Comparison of ENCODE assay signal across 10 cellular contexts in the genomic region with DNA sequence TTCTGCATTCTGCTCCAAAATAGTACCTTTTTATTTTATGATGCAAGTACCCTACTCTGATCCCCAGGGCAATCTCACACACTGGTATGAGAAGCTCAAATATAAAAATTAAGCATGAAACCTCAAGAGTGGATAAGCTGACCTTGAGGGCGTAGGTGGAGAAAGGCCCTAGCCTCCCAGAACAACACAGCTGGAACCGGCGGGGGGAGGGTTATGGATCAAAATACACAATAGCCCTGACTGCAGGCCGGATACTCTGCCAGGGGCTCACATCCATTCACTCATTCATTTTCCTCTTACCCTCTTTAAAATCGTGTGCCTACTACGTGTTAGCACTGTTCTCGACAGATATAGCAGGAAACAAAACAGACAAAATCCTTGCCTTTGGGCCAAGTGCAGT. TPM values are rescaled to one million over a fixed set of nuclear protein-coding genes. Genes with fewer than 3 reads are reported as not detected.
DNase-seq lines count a peak whose midpoint lies in the region; ATAC-seq and TF ChIP-seq lines count a peak whose summit lies in the region.
"Had no signal": no experiment of that assay in that cellular context is flagged by ENCODE, and none has a peak within 500 bp of the region (broad histone marks: within the 10 kb centered on the region; RNA-seq: fewer than 3 reads in every experiment).

No MANE protein-coding gene starts in this region.

- peaks cover 3% of the 10 kb centered on the region for H3K36me3 ChIP-seq in CD4-positive, CD25-positive, alpha-beta regulatory T cell (ENCODE audit: control insufficient read depth, insufficient read depth, low read length)
- H3K36me3 ChIP-seq in neutrophil, result no peaks in the 10 kb centered on the region

- no peaks in the 10 kb centered on the region for H3K27me3 Mint-ChIP-seq in CD4-positive, CD25-positive, alpha-beta regulatory T cell
- peaks cover 10% of the 10 kb centered on the region for H3K27me3 Mint-ChIP-seq in endothelial cell (ENCODE audit: unreplicated experiment)

- H3K4me1 Mint-ChIP-seq in CD4-positive, CD25-positive, alpha-beta regulatory T cell, result peaks cover 15 to 78% (median 44%) of the 10 kb centered on the region in 4 donors
- H3K4me1 Mint-ChIP-seq in endothelial cell (ENCODE audit: unreplicated experiment), result peaks cover 91% of the 10 kb centered on the region

- no peaks in the 10 kb centered on the region for H3K27me3 ChIP-seq in CD4-positive, CD25-positive, alpha-beta regulatory T cell (ENCODE audit: control insufficient read depth, insufficient read depth, low read length)
- no peaks in the 10 kb centered on the region for H3K27me3 ChIP-seq in neutrophil

- DNase-seq in CD4-positive, CD25-positive, alpha-beta regulatory T cell, result no peak
- DNase-seq in endothelial cell (ENCODE audit: low spot score), result peak; percentile 52
- DNase-seq in SHP77 treated with DMSO at 0.1 percent for 48 hours (lab: John Stamatoyannopoulos, UW), result no peak
- DNase-seq in COR-L47 (lab: John Stamatoyannopoulos, UW), result no peak
- DNase-seq: stimulated activated CD8-positive, alpha-beta memory T cell treated with anti-CD3 and anti-CD28 coated beads, Interleukin-4, amount 100 ng/mL, for 48 hours had no signal

- H3K9me3 Mint-ChIP-seq in CD4-positive, CD25-positive, alpha-beta regulatory T cell, result peaks cover 0 to under 1% (median 0%) of the 10 kb centered on the region in 7 donors
- H3K9me3 Mint-ChIP-seq in endothelial cell (ENCODE audit: unreplicated experiment), result no peaks in the 10 kb centered on the region

- H3K27ac Mint-ChIP-seq in CD4-positive, CD25-positive, alpha-beta regulatory T cell, result peak overlapping the region in 2 of 3 donors; percentile 56 to 95
- H3K27ac Mint-ChIP-seq in endothelial cell (ENCODE audit: unreplicated experiment), result peak overlapping the region; percentile 96

- no peak overlapping the region for H3K27ac ChIP-seq in CD4-positive, CD25-positive, alpha-beta regulatory T cell (ENCODE audit: insufficient read depth, low read length, poor library complexity, severe bottlenecking)
- peak overlapping the region; percentile 98 for H3K27ac ChIP-seq in neutrophil
- H3K27ac ChIP-seq: KMS-11 had no signal

- peaks cover 2% of the 10 kb centered on the region for H3K36me3 Mint-ChIP-seq in CD4-positive, CD25-positive, alpha-beta regulatory T cell
- peaks cover 9% of the 10 kb centered on the region for H3K36me3 Mint-ChIP-seq in endothelial cell (ENCODE audit: low read depth, unreplicated experiment)

- peaks cover 52% of the 10 kb centered on the region for H3K4me1 ChIP-seq in CD4-positive, CD25-positive, alpha-beta regulatory T cell (ENCODE audit: control insufficient read depth, insufficient read depth, low read length, poor library complexity, severe bottlenecking)
- H3K4me1 ChIP-seq in neutrophil (ENCODE audit: control insufficient read depth in 1 of 2, insufficient read depth in 1 of 2, low read depth in 1 of 2, low read length in 1 of 2), result peaks cover 58 to 61% of the 10 kb centered on the region in 2 experiments

- H3K4me3 ChIP-seq in CD4-positive, CD25-positive, alpha-beta regulatory T cell (ENCODE audit: low read depth, low read length), result no peak overlapping the region
- peak overlapping the region in 1 of 2 experiments; percentile 56 for H3K4me3 ChIP-seq in neutrophil (ENCODE audit: low read depth in 1 of 2, low read length in 1 of 2)

- H3K9me3 ChIP-seq in CD4-positive, CD25-positive, alpha-beta regulatory T cell (ENCODE audit: control insufficient read depth in 2 of 2, low read length in 2 of 2), result no peaks in the 10 kb centered on the region
- no peaks in the 10 kb centered on the region for H3K9me3 ChIP-seq in neutrophil

- TF ChIP-seq CTCF in endothelial cell (IDR thresholded peaks at IDR 0.05; ENCODE audit: unreplicated experiment) (no peak), neutrophil (IDR thresholded peaks at IDR 0.05) (no peak)

- H3K4me3 Mint-ChIP-seq in CD4-positive, CD25-positive, alpha-beta regulatory T cell, result peak overlapping the region in 3 of 4 donors; percentile 4 to 70 (median 4)
- H3K4me3 Mint-ChIP-seq in endothelial cell (ENCODE audit: unreplicated experiment), result no peak overlapping the region

- no peak for ATAC-seq in CD4-positive, CD25-positive, alpha-beta regulatory T cell (ENCODE audit: low read depth in 2 of 2)
- ATAC-seq in HG03521 (IDR thresholded peaks at IDR 0.05; ENCODE audit: unreplicated experiment), result no peak
- no peak for ATAC-seq in GM21576 (IDR thresholded peaks at IDR 0.05; ENCODE audit: unreplicated experiment)

TF ChIP-seq in PFSK-1, 5 proteins besides CTCF, POLR2A, EP300 and RAD21:
- TF ChIP-seq TAF1 (IDR thresholded peaks at IDR 0.05; ENCODE audit: borderline replicate concordance, insufficient read depth, low read length) (no peak), SIN3A (IDR thresholded peaks at IDR 0.05; ENCODE audit: borderline replicate concordance, insufficient read depth, low read length) (no peak; the same call in 1 of the 2 replicates), FOXP2 (optimal IDR thresholded peaks at IDR 0.05; ENCODE audit: borderline replicate concordance, extremely low read depth, extremely low read length, insufficient read depth) (peak; percentile 17)

RNA-seq across cellular contexts. Expression of gene ECE1, which starts 32.8 kb away (rescaled TPM):
- total RNA-seq in CD4-positive, CD25-positive, alpha-beta regulatory T cell, result 140 TPM
- polyA plus RNA-seq in CD4-positive, CD25-positive, alpha-beta regulatory T cell, result 10 to 100 TPM; 25.7 to 32.3 (median 27.7) TPM
- 151 TPM for polyA plus RNA-seq in PFSK-1 (2012; ENCODE audit: insufficient read length, low read depth)
- 328 TPM for total RNA-seq in endothelial cell (ENCODE audit: unreplicated experiment)
